ENCODE assay signal across 9 cellular contexts in genomic region chr6:166419717-166420116, GRCh38.
A peak's percentile ranks its signal among the peaks of the same experiment; 100 is the strongest.
DNase-seq lines count a peak whose midpoint lies in the region; ATAC-seq and TF ChIP-seq lines count a peak whose summit lies in the region.
"Had no signal": no experiment of that assay in that cellular context is flagged by ENCODE, and none has a peak within 500 bp of the region (broad histone marks: within the 10 kb centered on the region; RNA-seq: fewer than 3 reads in every experiment).

No MANE protein-coding gene starts in this region.

- H3K27me3 ChIP-seq in effector memory CD4-positive, alpha-beta T cell (replicated peaks; ENCODE audit: control insufficient read depth, insufficient read depth, low read length, poor library complexity, severe bottlenecking), result no peaks in the 10 kb centered on the region
- H3K27me3 ChIP-seq: SJSA1, tibial nerve had no signal

- ATAC-seq in GM18861 (IDR thresholded peaks at IDR 0.05; ENCODE audit: unreplicated experiment) (peak; percentile 3), GM21360 (IDR thresholded peaks at IDR 0.05; ENCODE audit: unreplicated experiment) (peak; percentile 8), HG03139 (IDR thresholded peaks at IDR 0.05; ENCODE audit: unreplicated experiment) (peak; percentile 6)

- no peak for DNase-seq in effector memory CD4-positive, alpha-beta T cell
- DNase-seq in erythroblast (lab: John Stamatoyannopoulos, UW) (no peak), foreskin melanocyte (no peak), glomerular visceral epithelial cell (ENCODE audit: extremely low spot score) (no peak)

- H3K36me3 ChIP-seq in effector memory CD4-positive, alpha-beta T cell (ENCODE audit: control insufficient read depth, insufficient read depth, low read length), result no peaks in the 10 kb centered on the region
- H3K36me3 ChIP-seq: SJSA1 had no signal

- H3K9me3 ChIP-seq in effector memory CD4-positive, alpha-beta T cell (ENCODE audit: control insufficient read depth, low read length), result no peaks in the 10 kb centered on the region
- H3K9me3 ChIP-seq: SJSA1, tibial nerve had no signal

- peak overlapping the region; percentile 58 for H3K27ac ChIP-seq in effector memory CD4-positive, alpha-beta T cell (ENCODE audit: insufficient read depth, low read length, poor library complexity, severe bottlenecking)
- H3K27ac ChIP-seq: SJSA1, tibial nerve had no signal

- H3K4me1 ChIP-seq in effector memory CD4-positive, alpha-beta T cell (ENCODE audit: control insufficient read depth, insufficient read depth, low read length, poor library complexity, severe bottlenecking), result peaks cover 52% of the 10 kb centered on the region
- H3K4me1 ChIP-seq: SJSA1, tibial nerve had no signal

- H3K4me3 ChIP-seq in effector memory CD4-positive, alpha-beta T cell (ENCODE audit: insufficient read depth, low read depth, low read length, poor library complexity, severe bottlenecking), result no peak overlapping the region
- H3K4me3 ChIP-seq: SJSA1, tibial nerve had no signal

- TF ChIP-seq POLR2A in erythroblast (IDR thresholded peaks at IDR 0.05; ENCODE audit: low read length), result no peak
